8 cellular contexts compared by ENCODE assay signal in the genomic region with DNA sequence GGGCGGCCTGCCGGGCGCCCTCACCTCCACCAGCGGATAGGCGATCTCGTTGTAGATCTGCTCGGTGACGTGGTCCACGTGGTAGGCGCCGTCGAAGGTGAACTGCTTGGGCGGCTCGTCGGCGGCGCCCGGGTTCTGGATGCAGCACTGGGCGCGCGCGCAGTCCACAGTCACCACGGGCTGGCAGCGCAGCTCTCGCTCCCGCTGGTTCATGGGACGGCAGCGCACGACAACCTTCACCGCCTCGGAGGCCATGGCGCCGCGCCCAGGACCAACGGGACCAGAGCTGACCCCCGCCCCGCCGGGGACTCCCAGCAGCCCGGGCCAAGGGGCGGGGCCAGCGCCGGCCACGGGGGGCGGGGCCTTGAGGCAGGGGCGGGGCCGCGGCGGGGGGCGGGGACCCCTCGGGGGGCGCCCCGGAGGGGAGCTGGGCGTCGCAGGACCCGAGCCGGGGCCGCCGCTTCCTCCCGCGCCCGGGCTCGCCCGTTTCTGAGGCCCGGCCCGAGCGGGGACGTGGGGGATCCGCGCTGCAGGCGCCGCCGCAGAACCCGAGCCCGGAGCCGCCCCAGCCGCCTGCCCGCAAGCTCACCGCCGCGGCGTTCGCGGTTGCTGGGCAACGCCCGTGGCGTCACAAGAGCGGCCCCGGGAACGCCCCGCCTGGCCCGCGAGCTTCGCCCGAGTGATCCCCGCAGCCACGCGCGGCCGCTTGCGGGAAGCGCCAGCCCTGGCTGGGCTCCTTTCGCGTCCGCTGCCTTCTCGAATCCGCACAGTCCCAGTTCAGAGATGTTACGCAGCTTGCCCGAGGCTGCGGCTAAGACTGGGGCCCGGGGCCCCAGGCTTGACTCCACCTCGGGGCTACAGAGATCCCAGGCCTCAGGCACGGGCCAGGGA. TPM values are rescaled to one million over a fixed set of nuclear protein-coding genes. Genes with fewer than 3 reads are reported as not detected.
DNase-seq lines count a peak whose midpoint lies in the region; ATAC-seq lines count a peak whose summit lies in the region.

TSS of gene KIF17 (minus strand) at position 556 of the 891 bp plus-strand sequence. CDS start at position 255, 301 bp downstream.

- no peaks in the 10 kb centered on the region for H3K36me3 Mint-ChIP-seq in activated CD4-positive, alpha-beta T cell treated with anti-CD3 and anti-CD28 coated beads, Interleukin-2, amount 10 ng/mL, durations not matched to agents 24 days and 14 days (ENCODE audit: low read depth)

- no peaks in the 10 kb centered on the region for H3K9me3 Mint-ChIP-seq in activated CD4-positive, alpha-beta T cell treated with anti-CD3 and anti-CD28 coated beads, Interleukin-2, amount 10 ng/mL, durations not matched to agents 24 days and 14 days

- no peak within 1 kb of the TSS for H3K27ac Mint-ChIP-seq in activated CD4-positive, alpha-beta T cell treated with anti-CD3 and anti-CD28 coated beads, Interleukin-2, amount 10 ng/mL, durations not matched to agents 24 days and 14 days

- ATAC-seq in left lobe of liver (peak; percentile 88), GM21423 (IDR thresholded peaks at IDR 0.05; ENCODE audit: unreplicated experiment) (no peak), GM19467 (IDR thresholded peaks at IDR 0.05; ENCODE audit: unreplicated experiment) (no peak)

- peak within 1 kb of the TSS; percentile 71 for H3K4me3 Mint-ChIP-seq in activated CD4-positive, alpha-beta T cell treated with anti-CD3 and anti-CD28 coated beads, Interleukin-2, amount 10 ng/mL, durations not matched to agents 24 days and 14 days

- intact Hi-C loops in activated CD4-positive, alpha-beta T cell treated with anti-CD3 and anti-CD28 coated beads, Interleukin-2, amount 10 ng/mL, durations not matched to agents 24 days and 14 days (cut with micrococcal nuclease): no loop called here

- peak; percentile 91 for DNase-seq in GM03348 (ENCODE audit: low spot score)
- DNase-seq in NCI-H1105 treated with DMSO at 0.1 percent for 48 hours (lab: John Stamatoyannopoulos, UW): peak; percentile 44
- DNase-seq in activated CD4-positive, alpha-beta T cell treated with anti-CD3 and anti-CD28 coated beads, Interleukin-2, amount 10 ng/mL, durations not matched to agents 24 days and 14 days: peak; percentile 90
- DNase-seq in dedifferentiated amniotic fluid mesenchymal stem cell (ENCODE audit: extremely low spot score): peak; percentile 59
- peak; percentile 84 for DNase-seq in left lobe of liver (ENCODE audit: low spot score)
- peak; percentile 66 for DNase-seq in stimulated activated CD4-positive, alpha-beta T cell treated with anti-CD3 and anti-CD28 coated beads, Interleukin-4, amount 100 ng/mL, for 1 hour

- H3K27me3 Mint-ChIP-seq in activated CD4-positive, alpha-beta T cell treated with anti-CD3 and anti-CD28 coated beads, Interleukin-2, amount 10 ng/mL, durations not matched to agents 24 days and 14 days: peaks cover 40% of the 10 kb centered on the region

- peaks cover 6% of the 10 kb centered on the region for H3K4me1 Mint-ChIP-seq in activated CD4-positive, alpha-beta T cell treated with anti-CD3 and anti-CD28 coated beads, Interleukin-2, amount 10 ng/mL, durations not matched to agents 24 days and 14 days

RNA-seq across cellular contexts. Expression of gene KIF17, which starts in this region (rescaled TPM):
- not detected in 2 replicates for total RNA-seq in activated CD4-positive, alpha-beta T cell treated with anti-CD3 and anti-CD28 coated beads, Interleukin-2, amount 10 ng/mL, durations not matched to agents 24 days and 14 days
- total RNA-seq in left lobe of liver: 1.5 TPM

Comparison
In these comparisons a context has a peak if more than half of its experiments do, and no peak if none do; other contexts are left out.
1. Peak in DNase-seq in activated CD4-positive, alpha-beta T cell treated with anti-CD3 and anti-CD28 coated beads, Interleukin-2, amount 10 ng/mL, durations not matched to agents 24 days and 14 days; RNA of the gene not detected or under 1 TPM.